ENCODE assay signal across 5 cellular contexts in genomic region chr9:98831636-98832035, GRCh38.
"Had no signal": no experiment of that assay in that cellular context is flagged by ENCODE, and none has a peak within 500 bp of the region (broad histone marks: within the 10 kb centered on the region; RNA-seq: fewer than 3 reads in every experiment).

No MANE protein-coding gene starts in this region.

- H3K9ac ChIP-seq: KMS-11 had no signal

- H3K27ac ChIP-seq: KMS-11 had no signal

- H3K36me3 ChIP-seq: HAP-1 had no signal

- DNase-seq: IMR-90, KBM-7 had no signal

- H3K4me3 Mint-ChIP-seq: GM23338 had no signal

- H3K4me1 ChIP-seq: HAP-1 had no signal

- H3K27ac Mint-ChIP-seq: GM23338 had no signal

- H3K9me3 Mint-ChIP-seq: GM23338 had no signal

- H3K4me3 ChIP-seq: GM23338, HAP-1 had no signal

- H3K9me3 ChIP-seq: HAP-1 had no signal

- H2AFZ ChIP-seq: GM23338 had no signal

- H3K4me2 ChIP-seq: GM23338, KMS-11 had no signal
